In genomic region chr14:22974530-22975313, GRCh38 we compare ENCODE assay signal across 2 cellular contexts.
TF ChIP-seq lines count a peak whose summit lies in the region.

No MANE protein-coding gene starts in this region.

TF ChIP-seq in IMR-90, 13 proteins besides CTCF, POLR2A, EP300 and RAD21:
- TF ChIP-seq CEBPB (IDR thresholded peaks at IDR 0.05; ENCODE audit: low read depth, low read length) (no peak), RFX5 (IDR thresholded peaks at IDR 0.05; ENCODE audit: low read depth, low read length) (no peak), ELK1 (IDR thresholded peaks at IDR 0.05; ENCODE audit: borderline replicate concordance, low read depth, low read length) (no peak), MAFK (IDR thresholded peaks at IDR 0.05; ENCODE audit: low read depth, low read length) (no peak), USF2 (IDR thresholded peaks at IDR 0.05; ENCODE audit: low read depth, low read length) (no peak), MXI1 (IDR thresholded peaks at IDR 0.05; ENCODE audit: borderline replicate concordance, low read depth, low read length) (no peak), SMC3 (IDR thresholded peaks at IDR 0.05; ENCODE audit: low read depth, low read length) (no peak), BHLHE40 (IDR thresholded peaks at IDR 0.05; ENCODE audit: low read depth, low read length) (no peak), NFE2L2 (IDR thresholded peaks at IDR 0.05; ENCODE audit: low read depth, low read length) (no peak), RCOR1 (IDR thresholded peaks at IDR 0.05; ENCODE audit: insufficient replicate concordance, low read length) (no peak), FOS (IDR thresholded peaks at IDR 0.05; ENCODE audit: low read depth, low read length) (no peak)

TF ChIP-seq in HEK293T, 16 proteins besides CTCF, POLR2A, EP300 and RAD21:
- TF ChIP-seq ZNF384 (IDR thresholded peaks at IDR 0.05) (no peak), L3MBTL2 (conservative IDR thresholded peaks at IDR 0.05) (no peak), BHLHE40 (IDR thresholded peaks at IDR 0.05; ENCODE audit: borderline replicate concordance) (no peak), SUZ12 (IDR thresholded peaks at IDR 0.05) (no peak), ARNT (IDR thresholded peaks at IDR 0.05) (no peak), TARDBP (IDR thresholded peaks at IDR 0.05) (no peak)
